ENCODE assay signal across 15 cellular contexts in the genomic region with DNA sequence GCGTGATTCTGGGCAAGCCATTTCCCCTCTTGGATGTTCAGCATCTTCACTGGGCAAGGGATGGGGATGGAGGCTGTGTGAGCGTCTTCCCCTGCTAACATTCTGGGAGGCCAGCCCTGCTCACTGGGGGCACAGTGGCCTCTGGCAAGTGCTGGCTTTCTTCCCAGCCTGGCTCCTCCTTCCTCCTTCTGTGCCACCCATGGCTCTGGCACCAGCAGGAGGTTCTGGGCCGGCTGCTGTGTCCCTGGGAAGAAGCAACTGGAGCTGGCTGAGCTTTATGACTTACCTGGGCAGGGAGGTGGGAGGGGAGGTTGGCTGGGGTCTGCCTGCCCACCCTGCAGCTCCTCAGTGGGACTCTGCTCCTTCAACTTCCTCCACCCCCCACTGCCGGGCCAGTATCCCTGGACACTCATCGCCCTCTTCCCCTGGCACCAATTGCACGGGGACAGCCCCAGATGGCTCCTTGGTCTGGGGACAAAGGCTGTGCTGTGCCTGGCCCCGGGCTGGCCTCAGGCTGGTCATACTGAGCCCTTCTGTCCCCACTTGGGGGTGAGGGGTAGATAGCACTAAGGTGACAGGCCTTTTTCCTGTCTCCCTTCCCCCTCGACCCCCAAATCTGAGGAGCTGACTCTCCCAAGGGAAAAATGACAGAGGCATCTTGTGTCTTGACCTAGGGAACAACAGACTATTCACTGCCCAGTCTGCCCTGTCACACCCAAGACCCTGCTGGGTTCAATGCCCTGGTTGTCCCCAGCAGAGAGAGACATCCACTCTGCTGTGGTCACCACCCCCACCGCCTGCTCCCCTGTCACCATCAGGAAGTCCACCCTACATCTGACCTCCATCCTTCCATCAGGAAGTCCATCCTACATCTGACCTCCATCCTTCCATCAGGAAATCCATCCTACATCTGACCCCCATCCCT. TPM values are rescaled to one million over a fixed set of nuclear protein-coding genes. Genes with fewer than 3 reads are reported as not detected.
A peak's percentile ranks its signal among the peaks of the same experiment; 100 is the strongest.
DNase-seq lines count a peak whose midpoint lies in the region; FAIRE-seq and TF ChIP-seq lines count a peak whose summit lies in the region.
"Had no signal": no experiment of that assay in that cellular context is flagged by ENCODE, and none has a peak within 500 bp of the region (broad histone marks: within the 10 kb centered on the region; RNA-seq: fewer than 3 reads in every experiment).

No MANE protein-coding gene starts in this region.

- H2BK15ac ChIP-seq in H9 (ENCODE audit: low read depth, low read length) = no peak overlapping the region

- no peak overlapping the region for H2BK12ac ChIP-seq in H9 (ENCODE audit: insufficient read length, low read depth, low read length)

- no peak overlapping the region for H3K9ac ChIP-seq in H9 (ENCODE audit: extremely low read depth, insufficient read length, low read length)

- H3K9me3 ChIP-seq in H9 (ENCODE audit: control insufficient read depth, low read depth, low read length) (no peaks in the 10 kb centered on the region), right atrium auricular region (no peaks in the 10 kb centered on the region), ascending aorta (no peaks in the 10 kb centered on the region)
- H3K9me3 ChIP-seq: esophagus squamous epithelium, thoracic aorta had no signal

- H3K18ac ChIP-seq in H9 (ENCODE audit: insufficient read length, low read depth, low read length) = no peak overlapping the region

- H3K23ac ChIP-seq in H9 (ENCODE audit: insufficient read length, low read depth, low read length) = no peak overlapping the region

- H3K27me3 ChIP-seq in H9 (ENCODE audit: insufficient read depth, low read length) (no peaks in the 10 kb centered on the region), right atrium auricular region (no peaks in the 10 kb centered on the region), ascending aorta (no peaks in the 10 kb centered on the region)
- H3K27me3 ChIP-seq: esophagus squamous epithelium had no signal

- no peak overlapping the region for H4K8ac ChIP-seq in H9 (replicated peaks; ENCODE audit: insufficient read length, low read depth, low read length)

- H3K23me2 ChIP-seq in H9 (ENCODE audit: insufficient read length, low read depth, low read length, poor library complexity, severe bottlenecking) = no peaks in the 10 kb centered on the region

- peak overlapping the region; percentile 8 for H3K4me2 ChIP-seq in H9 (ENCODE audit: insufficient read depth, insufficient read length, low read length)

- H3K27ac ChIP-seq in H9 (ENCODE audit: insufficient read length, low read depth, low read length) = no peak overlapping the region
- peak overlapping the region; percentile 47 to 69 for H3K27ac ChIP-seq in right atrium auricular region
- H3K27ac ChIP-seq in ascending aorta = no peak overlapping the region
- H3K27ac ChIP-seq: thoracic aorta had no signal

- FAIRE-seq in GM12892 (lab: Jason Lieb, UNC) = no peak
- FAIRE-seq: K562 had no signal

- H3K36me3 Mint-ChIP-seq in H9 (ENCODE audit: insufficient read depth in 1 of 3, low read depth in 3 of 3) = peaks cover 2 to 6% (median 4%) of the 10 kb centered on the region in 3 experiments; a peak in 6 of 7 replicates
- H3K36me3 Mint-ChIP-seq: CD4-positive, alpha-beta memory T cell had no signal

- no peaks in the 10 kb centered on the region for H3K9me3 Mint-ChIP-seq in H9
- H3K9me3 Mint-ChIP-seq: activated T-helper 17 cell treated with anti-CD3 and anti-CD28 coated beads, Interleukin-2, amount 50 U/mL, for 72 hours; CD4-positive, alpha-beta memory T cell; central memory CD8-positive, alpha-beta T cell had no signal

- WGBS in H9 (ENCODE audit: extremely low coverage, insufficient read length, low lambda C conversion rate) = no CpG with 5 or more reads among the region's 9 CpGs

- peak overlapping the region; percentile 25; the same call in 1 of the 2 replicates for H3K14ac ChIP-seq in H9 (ENCODE audit: insufficient read depth, low read length)

- intact Hi-C loops in posterior cingulate gyrus (cut with DNase I) (no loop called here), ascending aorta (cut with DNase I) (no loop called here)

- no peak overlapping the region for H2BK120ac ChIP-seq in H9 (ENCODE audit: low read depth, low read length, poor library complexity, severe bottlenecking)

- no peak overlapping the region for H2BK20ac ChIP-seq in H9 (ENCODE audit: low read depth, low read length, poor library complexity, severe bottlenecking)

- H3K4me3 Mint-ChIP-seq in H9 = peak overlapping the region in 1 of 2 experiments; percentile 45; a peak in 3 of 5 replicates
- H3K4me3 Mint-ChIP-seq: activated T-helper 17 cell treated with anti-CD3 and anti-CD28 coated beads, Interleukin-2, amount 50 U/mL, for 72 hours; CD4-positive, alpha-beta memory T cell; central memory CD8-positive, alpha-beta T cell had no signal

- H3K4ac ChIP-seq in H9 (ENCODE audit: low read depth, low read length) = no peak overlapping the region

- no peak overlapping the region for H3K56ac ChIP-seq in H9 (ENCODE audit: insufficient read length, low read depth, low read length)

- H3K79me2 ChIP-seq in H9 (ENCODE audit: insufficient read depth, low read length) = no peaks in the 10 kb centered on the region

- H3K4me3 ChIP-seq in right atrium auricular region (no peak overlapping the region), ascending aorta (no peak overlapping the region)
- H3K4me3 ChIP-seq: esophagus squamous epithelium, K562, thoracic aorta had no signal

- H3K79me1 ChIP-seq in H9 (ENCODE audit: insufficient read depth, low read depth, low read length, poor library complexity, severe bottlenecking) = no peaks in the 10 kb centered on the region

- H3K36me3 ChIP-seq in right atrium auricular region = peaks cover 7% of the 10 kb centered on the region
- H3K36me3 ChIP-seq in ascending aorta = peaks cover 0 to 11% of the 10 kb centered on the region in 2 donors
- H3K36me3 ChIP-seq: esophagus squamous epithelium had no signal

- DNase-seq in H9 (no peak), NCI-H446 treated with DMSO at 0.1 percent for 48 hours (lab: John Stamatoyannopoulos, UW) (peak; percentile 21), right atrium auricular region (ENCODE audit: low spot score) (no peak), posterior cingulate gyrus (peak; percentile 70 to 98 (median 86)), GM12892 (ENCODE audit: insufficient read length) (no peak), ascending aorta (ENCODE audit: low spot score in 2 of 2) (no peak)
- no peak for DNase-seq in activated CD8-positive, alpha-beta memory T cell treated with anti-CD3 and anti-CD28 coated beads, Interleukin-2, amount 50 U/mL, for 48 hours
- no peak for DNase-seq in NK-92 treated with Interleukin-12 subunit alpha and Interleukin-12 subunit beta, amount 100 ng/mL, for 24 hours (lab: John Stamatoyannopoulos, UW)
- DNase-seq: activated CD4-positive, alpha-beta T cell treated with anti-CD3 and anti-CD28 coated beads for 4 hours; CD4-positive, alpha-beta memory T cell; esophagus squamous epithelium had no signal

- no peak for TF ChIP-seq POLR2A in GM12892 (IDR thresholded peaks at IDR 0.05; ENCODE audit: low read depth, low read length)

- no peak overlapping the region for H2AFZ ChIP-seq in H9 (ENCODE audit: low read length)

- no peak for TF ChIP-seq CTCF in H9 (conservative IDR thresholded peaks at IDR 0.05)
- TF ChIP-seq CTCF in right atrium auricular region (IDR thresholded peaks at IDR 0.05) = no peak
- TF ChIP-seq CTCF in ascending aorta (IDR thresholded peaks at IDR 0.05) = no peak

- peaks cover 52 to 64% of the 10 kb centered on the region in 2 experiments for H3K4me1 Mint-ChIP-seq in H9
- H3K4me1 Mint-ChIP-seq: activated T-helper 17 cell treated with anti-CD3 and anti-CD28 coated beads, Interleukin-2, amount 50 U/mL, for 72 hours; CD4-positive, alpha-beta memory T cell; central memory CD8-positive, alpha-beta T cell had no signal

- no peak overlapping the region for H3T11ph ChIP-seq in H9 (ENCODE audit: low read length)

- peak overlapping the region; percentile 3 to 80 (median 59); a peak in 4 of 7 replicates for H3K27ac Mint-ChIP-seq in H9
- H3K27ac Mint-ChIP-seq: activated T-helper 17 cell treated with anti-CD3 and anti-CD28 coated beads, Interleukin-2, amount 50 U/mL, for 72 hours; CD4-positive, alpha-beta memory T cell had no signal

- H2AK5ac ChIP-seq in H9 (ENCODE audit: insufficient read length, low read length) = no peak overlapping the region

- H4K5ac ChIP-seq in H9 (ENCODE audit: insufficient read length, low read depth, low read length) = no peak overlapping the region

- H3K4me1 ChIP-seq in H9 (ENCODE audit: insufficient read depth, low read length) (peaks cover 11% of the 10 kb centered on the region; the same call in 1 of the 2 replicates), right atrium auricular region (peaks cover 0 to 94% of the 10 kb centered on the region in 2 donors), ascending aorta (peaks cover 0 to 5% of the 10 kb centered on the region in 2 donors)

- peaks cover 2% of the 10 kb centered on the region; the same call in 1 of the 2 replicates for H3K27me3 Mint-ChIP-seq in H9 (ENCODE audit: low read depth)
- H3K27me3 Mint-ChIP-seq: CD4-positive, alpha-beta memory T cell; central memory CD8-positive, alpha-beta T cell had no signal

- H4K20me1 ChIP-seq in H9 (ENCODE audit: control insufficient read depth, insufficient read depth, insufficient read length) = no peaks in the 10 kb centered on the region

- H4K91ac ChIP-seq in H9 (ENCODE audit: insufficient read length, low read depth, low read length) = no peak overlapping the region

- no peak overlapping the region for H2BK5ac ChIP-seq in H9 (ENCODE audit: insufficient read length, low read length)

RNA-seq across cellular contexts. Expression of a gene that starts 14.4 kb away (rescaled TPM):
- 34.6 and 38.5 TPM in 2 replicates for total RNA-seq in H9 (2021)
- 100 to 1,000 TPM in 1 of 2 donors, 10 to 100 TPM in 1; 85.6 to 116 TPM for total RNA-seq in right atrium auricular region
- 0.30 TPM for polyA plus RNA-seq in GM12892 (2012; ENCODE audit: missing spikeins)
- 70.0 TPM for total RNA-seq in ascending aorta

Comparison
In these comparisons a context has a peak if more than half of its experiments do, and no peak if none do; other contexts are left out.
1. DNase-seq: peak in NCI-H446 treated with DMSO at 0.1 percent for 48 hours (single experiment) and posterior cingulate gyrus (10 of 10); none in H9 (single experiment), right atrium auricular region (single experiment), GM12892 (single experiment), activated CD8-positive, alpha-beta memory T cell treated with anti-CD3 and anti-CD28 coated beads, Interleukin-2, amount 50 U/mL, for 48 hours (single experiment), NK-92 treated with Interleukin-12 subunit alpha and Interleukin-12 subunit beta, amount 100 ng/mL, for 24 hours (single experiment) and ascending aorta (0 of 2).
2. H3K27ac ChIP-seq: peak in right atrium auricular region (2 of 2); none in H9 (single experiment) and ascending aorta (0 of 2).